ENCODE assay signal across 17 cellular contexts in genomic region chr17:15378243-15378642, GRCh38. TPM values are rescaled to one million over a fixed set of nuclear protein-coding genes. Genes with fewer than 3 reads are reported as not detected.
"Had no signal": no experiment of that assay in that cellular context is flagged by ENCODE, and none has a peak within 500 bp of the region (broad histone marks: within the 10 kb centered on the region; RNA-seq: fewer than 3 reads in every experiment).

No MANE protein-coding gene starts in this region.

- H3K4me3 ChIP-seq: lung, mucosa of descending colon, prostate gland, thyroid gland, uterus had no signal

- H3K4me1 ChIP-seq: prostate gland, uterus had no signal

- H3K36me3 ChIP-seq: heart left ventricle, prostate gland, thyroid gland, uterus, WERI-Rb-1 had no signal

- DNase-seq: activated CD4-positive, alpha-beta memory T cell treated with anti-CD3 and anti-CD28 coated beads for 36 hours; activated T-cell treated with anti-CD3 and anti-CD28 coated beads, Interleukin-2, amount 50 U/mL, for 24 hours; amniotic stem cell; cortex of kidney; effector CD8-positive, alpha-beta T cell; heart left ventricle; left colon; mucosa of descending colon; naive thymus-derived CD8-positive, alpha-beta T cell; stimulated activated CD4-positive, alpha-beta T cell treated with anti-CD3 and anti-CD28 coated beads, Interleukin-2, amount 100 ng/mL, for 24 hours; T-helper 17 cell; thyroid gland; uterus; WERI-Rb-1 had no signal

- H3K27me3 ChIP-seq: heart left ventricle, thyroid gland, uterus had no signal

- H3K27ac ChIP-seq: prostate gland, WERI-Rb-1 had no signal

- H3K9me3 ChIP-seq: heart left ventricle, mucosa of descending colon, prostate gland, thyroid gland, uterus had no signal

RNA-seq across cellular contexts. Expression of gene TEKT3, which starts 36.8 kb away (rescaled TPM):
- total RNA-seq: activated naive CD4-positive, alpha-beta T cell treated with anti-CD3 and anti-CD28 coated beads, Interleukin-2, amount 50 U/mL, for 72 hours; naive thymus-derived CD8-positive, alpha-beta T cell; T-helper 17 cell had no signal
- polyA plus RNA-seq: naive thymus-derived CD8-positive, alpha-beta T cell had no signal
